In the genomic region with DNA sequence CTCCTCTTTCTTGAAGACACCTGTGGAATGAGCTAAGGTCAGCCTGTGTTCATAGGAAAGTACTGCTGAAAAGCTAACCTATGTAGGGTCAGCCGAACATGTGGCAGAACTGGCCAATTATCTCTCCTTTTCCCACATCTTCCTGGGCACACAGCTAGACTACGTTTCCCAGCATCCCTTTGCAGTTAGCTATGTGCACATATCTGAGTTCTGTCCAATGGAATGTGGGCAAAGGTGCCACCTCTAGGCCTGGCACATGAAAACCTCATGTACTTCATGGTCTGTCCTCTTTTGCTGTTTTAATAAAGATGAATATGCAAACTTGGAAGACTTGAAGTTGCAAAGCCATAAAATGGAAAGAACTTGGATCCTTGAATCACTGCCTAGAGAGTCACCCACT, we compare ENCODE assay signal across 14 cellular contexts.
DNase-seq lines count a peak whose midpoint lies in the region; ATAC-seq, FAIRE-seq and TF ChIP-seq lines count a peak whose summit lies in the region.
"Had no signal": no experiment of that assay in that cellular context is flagged by ENCODE, and none has a peak within 500 bp of the region (broad histone marks: within the 10 kb centered on the region; RNA-seq: fewer than 3 reads in every experiment).

No MANE protein-coding gene starts in this region.

- FAIRE-seq in kidney (lab: Jason Lieb, UNC) (no peak), urothelium cell line (lab: Jason Lieb, UNC) (peak; percentile 80)

- H3K4me1 ChIP-seq in kidney (ENCODE audit: control insufficient read depth in 1 of 2, insufficient read depth in 1 of 2, low read depth in 1 of 2, low read length in 2 of 2) = peaks cover 10 to 18% of the 10 kb centered on the region in 2 donors

- in situ Hi-C loops in SK-MEL-5 (cut with HindIII; ENCODE audit: low pct_unique_long_range_greater_than_20kb, low sequenced_read_pairs) = no loop called here

- no peak for TF ChIP-seq CTCF in kidney (IDR thresholded peaks at IDR 0.05; ENCODE audit: borderline replicate concordance, extremely low read depth, insufficient read depth)

- no peaks in the 10 kb centered on the region for H3K36me3 ChIP-seq in kidney (ENCODE audit: control insufficient read depth in 1 of 2, insufficient read depth in 2 of 2, low read length in 2 of 2)

- no peak overlapping the region for H3K4me3 ChIP-seq in kidney (ENCODE audit: low read length in 2 of 2)
- H3K4me3 ChIP-seq: dorsolateral prefrontal cortex had no signal

- ATAC-seq in GM21515 (IDR thresholded peaks at IDR 0.05; ENCODE audit: unreplicated experiment) (no peak), HG03520 (IDR thresholded peaks at IDR 0.05; ENCODE audit: unreplicated experiment) (no peak)
- ATAC-seq: natural killer cell treated with Interleukin-12 subunit alpha and Interleukin-12 subunit beta and Interleukin-15 and Interleukin-18, amount 100 ng/mL, for 72 hours had no signal

- peak; percentile 12 for DNase-seq in DMS153 treated with DMSO at 0.1 percent for 48 hours (lab: John Stamatoyannopoulos, UW; ENCODE audit: unreplicated experiment)
- no peak for DNase-seq in DMS153 (lab: John Stamatoyannopoulos, UW)
- peak; percentile 63 for DNase-seq in SK-MEL-5 (ENCODE audit: low read depth, low spot score)
- DNase-seq in kidney = no peak
- no peak for DNase-seq in urothelium cell line (ENCODE audit: low spot score)
- no peak for DNase-seq in NCI-H2171 (lab: John Stamatoyannopoulos, UW)
- DNase-seq: KG1, left cardiac atrium had no signal

- no peak overlapping the region for H3K9ac ChIP-seq in kidney (ENCODE audit: low read length in 2 of 2)

- no peaks in the 10 kb centered on the region for H3K9me3 ChIP-seq in kidney (ENCODE audit: control insufficient read depth in 1 of 2, low read length in 2 of 2)

- intact Hi-C loops in kidney (cut with DNase I) = no loop called here

- H3K27ac ChIP-seq in kidney (ENCODE audit: low read depth in 2 of 2, low read length in 2 of 2) = peak overlapping the region; percentile 1 to 23
- H3K27ac ChIP-seq: 22Rv1, dorsolateral prefrontal cortex, RWPE1 had no signal

Comparison
In these comparisons a context has a peak if more than half of its experiments do, and no peak if none do; other contexts are left out.
1. DNase-seq: peak in DMS153 treated with DMSO at 0.1 percent for 48 hours (single experiment) and SK-MEL-5 (single experiment); none in DMS153 (single experiment), kidney (single experiment), urothelium cell line (single experiment) and NCI-H2171 (single experiment).